In the genomic region with DNA sequence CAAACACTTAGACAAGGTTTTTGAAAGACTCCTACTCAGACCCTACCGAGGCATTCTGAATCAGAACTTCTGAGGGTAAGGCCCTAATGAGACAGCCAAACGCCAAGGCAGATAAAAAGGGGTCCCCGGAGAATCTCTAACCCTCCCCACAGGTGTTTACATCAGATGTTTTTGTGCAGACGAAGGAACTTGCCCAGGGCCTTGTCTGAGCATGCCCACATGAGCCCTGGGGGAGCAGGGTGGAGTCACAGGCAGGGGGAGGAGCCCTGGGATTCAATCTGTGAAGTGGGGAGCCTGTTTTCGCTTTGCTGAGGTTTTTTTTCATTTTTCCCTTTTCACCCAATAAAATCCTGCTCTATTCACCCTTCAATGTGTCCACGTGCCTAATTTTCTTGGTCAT, we compare ENCODE assay signal across 8 cellular contexts.
A peak's percentile ranks its signal among the peaks of the same experiment; 100 is the strongest.
DNase-seq lines count a peak whose midpoint lies in the region; ATAC-seq and TF ChIP-seq lines count a peak whose summit lies in the region.

No MANE protein-coding gene starts in this region.

- H3K9me3 ChIP-seq in mucosa of descending colon (no peaks in the 10 kb centered on the region), suprapubic skin (no peaks in the 10 kb centered on the region)

- TF ChIP-seq POLR2A in suprapubic skin (IDR thresholded peaks at IDR 0.05): no peak

- no peaks in the 10 kb centered on the region for H3K36me3 ChIP-seq in mucosa of descending colon (ENCODE audit: low read depth)
- no peaks in the 10 kb centered on the region for H3K36me3 ChIP-seq in suprapubic skin

- WGBS in suprapubic skin: 56% methylated on average over 6 of the region's 6 CpGs

- TF ChIP-seq CTCF in mucosa of descending colon (IDR thresholded peaks at IDR 0.05) (no peak), suprapubic skin (IDR thresholded peaks at IDR 0.05) (no peak)

- TF ChIP-seq EP300 in suprapubic skin (IDR thresholded peaks at IDR 0.05): no peak

- peak overlapping the region; percentile 50 for H3K4me3 Mint-ChIP-seq in activated T-helper 1 cell treated with anti-CD3 and anti-CD28 coated beads, Interleukin-12 subunit alpha, Interleukin-12 subunit beta, Interleukin-2, Interleukin-4 antibody, amounts not matched to agents 30 ng/mL and 10 ng/mL and 1 ng/mL, durations not matched to agents 14 hours and 24 hours and 36 hours

- DNase-seq in CD1c-positive myeloid dendritic cell (ENCODE audit: extremely low spot score) (peak; percentile 21), NCI-H2171 treated with DMSO at 0.1 percent for 48 hours (lab: John Stamatoyannopoulos, UW) (peak; percentile 98), mucosa of descending colon (peak; percentile 53 to 76 (median 59)), suprapubic skin (ENCODE audit: low spot score in 2 of 2) (peak in 1 of 2 donors; percentile 70), AG20443 (ENCODE audit: low spot score) (no peak), NCI-H1436 treated with DMSO at 0.1 percent for 48 hours (lab: John Stamatoyannopoulos, UW) (no peak), epidermal melanocyte (ENCODE audit: insufficient read length, low spot score) (no peak)
- peak; percentile 59 for DNase-seq in activated T-helper 1 cell treated with anti-CD3 and anti-CD28 coated beads, Interleukin-12 subunit alpha, Interleukin-12 subunit beta, Interleukin-2, Interleukin-4 antibody, amounts not matched to agents 30 ng/mL and 10 ng/mL and 1 ng/mL, durations not matched to agents 14 hours and 24 hours and 36 hours (ENCODE audit: low spot score)

- H3K27ac Mint-ChIP-seq in activated T-helper 1 cell treated with anti-CD3 and anti-CD28 coated beads, Interleukin-12 subunit alpha, Interleukin-12 subunit beta, Interleukin-2, Interleukin-4 antibody, amounts not matched to agents 30 ng/mL and 10 ng/mL and 1 ng/mL, durations not matched to agents 14 hours and 24 hours and 36 hours: peak overlapping the region; percentile 77

- H3K4me3 ChIP-seq in mucosa of descending colon: no peak overlapping the region
- no peak overlapping the region for H3K4me3 ChIP-seq in suprapubic skin

- H3K27ac ChIP-seq in suprapubic skin: peak overlapping the region; percentile 92

- peak; percentile 77 for ATAC-seq in mucosa of descending colon

- H3K27me3 Mint-ChIP-seq in activated T-helper 1 cell treated with anti-CD3 and anti-CD28 coated beads, Interleukin-12 subunit alpha, Interleukin-12 subunit beta, Interleukin-2, Interleukin-4 antibody, amounts not matched to agents 30 ng/mL and 10 ng/mL and 1 ng/mL, durations not matched to agents 14 hours and 24 hours and 36 hours (ENCODE audit: insufficient read depth): no peaks in the 10 kb centered on the region

- intact Hi-C loops in activated T-helper 1 cell treated with anti-CD3 and anti-CD28 coated beads, Interleukin-12 subunit alpha, Interleukin-12 subunit beta, Interleukin-2, Interleukin-4 antibody, amounts not matched to agents 30 ng/mL and 10 ng/mL and 1 ng/mL, durations not matched to agents 14 hours and 24 hours and 36 hours (cut with micrococcal nuclease): loop anchor here (1.0 to 10.0 kb wide), 7 partner anchors 18 to 246 kb away; a partner anchor contains a TSS
- intact Hi-C loops in mucosa of descending colon (cut with DNase I, micrococcal nuclease): no loop called here

- no peaks in the 10 kb centered on the region for H3K27me3 ChIP-seq in suprapubic skin

- H3K36me3 Mint-ChIP-seq in activated T-helper 1 cell treated with anti-CD3 and anti-CD28 coated beads, Interleukin-12 subunit alpha, Interleukin-12 subunit beta, Interleukin-2, Interleukin-4 antibody, amounts not matched to agents 30 ng/mL and 10 ng/mL and 1 ng/mL, durations not matched to agents 14 hours and 24 hours and 36 hours (ENCODE audit: low read depth): peaks cover 4% of the 10 kb centered on the region

- peaks cover 76% of the 10 kb centered on the region for H3K4me1 Mint-ChIP-seq in activated T-helper 1 cell treated with anti-CD3 and anti-CD28 coated beads, Interleukin-12 subunit alpha, Interleukin-12 subunit beta, Interleukin-2, Interleukin-4 antibody, amounts not matched to agents 30 ng/mL and 10 ng/mL and 1 ng/mL, durations not matched to agents 14 hours and 24 hours and 36 hours (ENCODE audit: low read depth)

- no peaks in the 10 kb centered on the region for H3K9me3 Mint-ChIP-seq in activated T-helper 1 cell treated with anti-CD3 and anti-CD28 coated beads, Interleukin-12 subunit alpha, Interleukin-12 subunit beta, Interleukin-2, Interleukin-4 antibody, amounts not matched to agents 30 ng/mL and 10 ng/mL and 1 ng/mL, durations not matched to agents 14 hours and 24 hours and 36 hours

- H3K4me1 ChIP-seq in mucosa of descending colon (ENCODE audit: low read depth): no peaks in the 10 kb centered on the region
- H3K4me1 ChIP-seq in suprapubic skin: peaks cover 85% of the 10 kb centered on the region

Comparison
In these comparisons a context has a peak if more than half of its experiments do, and no peak if none do; other contexts are left out.
1. DNase-seq: peak in CD1c-positive myeloid dendritic cell (single experiment), NCI-H2171 treated with DMSO at 0.1 percent for 48 hours (single experiment), activated T-helper 1 cell treated with anti-CD3 and anti-CD28 coated beads, Interleukin-12 subunit alpha, Interleukin-12 subunit beta, Interleukin-2, Interleukin-4 antibody, amounts not matched to agents 30 ng/mL and 10 ng/mL and 1 ng/mL, durations not matched to agents 14 hours and 24 hours and 36 hours (single experiment) and mucosa of descending colon (3 of 3); none in AG20443 (single experiment), NCI-H1436 treated with DMSO at 0.1 percent for 48 hours (single experiment) and epidermal melanocyte (single experiment).